Comparison of ENCODE assay signal across 15 cellular contexts in genomic region chr18:3067213-3068118, GRCh38. TPM values are rescaled to one million over a fixed set of nuclear protein-coding genes. Genes with fewer than 3 reads are reported as not detected.
DNase-seq lines count a peak whose midpoint lies in the region; ATAC-seq and TF ChIP-seq lines count a peak whose summit lies in the region.
"Had no signal": no experiment of that assay in that cellular context is flagged by ENCODE, and none has a peak within 500 bp of the region (broad histone marks: within the 10 kb centered on the region; RNA-seq: fewer than 3 reads in every experiment).

No MANE protein-coding gene starts in this region.

- H3K9me3 ChIP-seq in SJCRH30 (replicated peaks) (no peaks in the 10 kb centered on the region), neutrophil (no peaks in the 10 kb centered on the region), Peyer's patch (no peaks in the 10 kb centered on the region)
- H3K9me3 ChIP-seq: esophagus squamous epithelium, ovary, tibial nerve had no signal

- TF ChIP-seq CTCF in neutrophil (IDR thresholded peaks at IDR 0.05) (no peak), Peyer's patch (IDR thresholded peaks at IDR 0.05) (no peak)

- H3K27me3 ChIP-seq in SJCRH30, result no peaks in the 10 kb centered on the region
- no peaks in the 10 kb centered on the region for H3K27me3 ChIP-seq in neutrophil
- no peaks in the 10 kb centered on the region for H3K27me3 ChIP-seq in Peyer's patch
- H3K27me3 ChIP-seq: ovary, tibial nerve had no signal

- peaks cover 3% of the 10 kb centered on the region for H3K36me3 Mint-ChIP-seq in effector memory CD8-positive, alpha-beta T cell (ENCODE audit: insufficient read depth)
- H3K36me3 Mint-ChIP-seq: WTC11 had no signal

- H3K4me1 Mint-ChIP-seq in effector memory CD8-positive, alpha-beta T cell (ENCODE audit: low read depth in 2 of 2), result peaks cover 16 to 41% of the 10 kb centered on the region in 2 donors

- H3K27ac ChIP-seq in SJCRH30, result no peak overlapping the region
- H3K27ac ChIP-seq in neutrophil, result peak overlapping the region; percentile 48
- no peak overlapping the region for H3K27ac ChIP-seq in Peyer's patch
- H3K27ac ChIP-seq: esophagus squamous epithelium, ovary, tibial nerve had no signal

- H3K27me3 Mint-ChIP-seq in effector memory CD8-positive, alpha-beta T cell, result no peaks in the 10 kb centered on the region

- TF ChIP-seq POLR2A in Peyer's patch (IDR thresholded peaks at IDR 0.05), result no peak

- no peaks in the 10 kb centered on the region for H3K36me3 ChIP-seq in SJCRH30
- H3K36me3 ChIP-seq in neutrophil, result no peaks in the 10 kb centered on the region
- H3K36me3 ChIP-seq in Peyer's patch, result no peaks in the 10 kb centered on the region
- H3K36me3 ChIP-seq: esophagus squamous epithelium, ovary had no signal

- peak overlapping the region; percentile 3 to 54 for H3K4me3 Mint-ChIP-seq in effector memory CD8-positive, alpha-beta T cell
- H3K4me3 Mint-ChIP-seq: WTC11 had no signal

- H3K27ac Mint-ChIP-seq in effector memory CD8-positive, alpha-beta T cell, result peak overlapping the region in 1 of 2 donors; percentile 91
- H3K27ac Mint-ChIP-seq: WTC11 had no signal

- DNase-seq in activated CD8-positive, alpha-beta memory T cell treated with anti-CD3 and anti-CD28 coated beads for 24 hours, result peak; percentile 59
- no peak for DNase-seq in activated CD8-positive, alpha-beta memory T cell treated with anti-CD3 and anti-CD28 coated beads, Interleukin-2, amount 50 U/mL, for 4 hours
- DNase-seq in SJCRH30 (peak; percentile 9 to 42), Peyer's patch (no peak)
- DNase-seq in effector memory CD8-positive, alpha-beta T cell, result no peak
- DNase-seq: ACHN, esophagus squamous epithelium, NCI-H187 treated with DMSO at 0.1 percent for 48 hours, ovary had no signal

- no peak for ATAC-seq in effector memory CD8-positive, alpha-beta T cell (replicated peaks)
- ATAC-seq in GM18868 (IDR thresholded peaks at IDR 0.05; ENCODE audit: unreplicated experiment) (no peak), HG02571 (IDR thresholded peaks at IDR 0.05; ENCODE audit: unreplicated experiment) (no peak)
- ATAC-seq: SK-N-SH treated with all-trans-retinoic acid at 6 μM for 48 hours, WTC11 had no signal

- H3K4me3 ChIP-seq in SJCRH30 (no peak overlapping the region), neutrophil (ENCODE audit: low read depth in 1 of 2, low read length in 1 of 2) (no peak overlapping the region), Peyer's patch (no peak overlapping the region)
- H3K4me3 ChIP-seq: esophagus squamous epithelium, ovary, tibial nerve had no signal

- H3K4me1 ChIP-seq in SJCRH30, result no peaks in the 10 kb centered on the region; the same call in 1 of the 2 replicates
- peaks cover 25 to 33% of the 10 kb centered on the region in 2 experiments for H3K4me1 ChIP-seq in neutrophil (ENCODE audit: control insufficient read depth in 1 of 2, insufficient read depth in 1 of 2, low read depth in 1 of 2, low read length in 1 of 2)
- H3K4me1 ChIP-seq in Peyer's patch, result peaks cover 0 to 3% (median 1%) of the 10 kb centered on the region in 4 donors

- no peaks in the 10 kb centered on the region for H3K9me3 Mint-ChIP-seq in effector memory CD8-positive, alpha-beta T cell
- H3K9me3 Mint-ChIP-seq: WTC11 had no signal

RNA-seq across cellular contexts. Expression of gene LPIN2, which starts 54.5 kb away (rescaled TPM):
- 15.3 and 16.7 TPM in 2 replicates for total RNA-seq in SJCRH30 (2014; rRNA removed; shearing (Covaris generic))
- 100 to 1,000 TPM in 3 of 4 donors, 10 to 100 TPM in 1; 29.7 to 178 (median 133) TPM for total RNA-seq in Peyer's patch

Comparison
In these comparisons a context has a peak if more than half of its experiments do, and no peak if none do; other contexts are left out.
1. DNase-seq: peak in activated CD8-positive, alpha-beta memory T cell treated with anti-CD3 and anti-CD28 coated beads for 24 hours (single experiment) and SJCRH30 (2 of 2); none in activated CD8-positive, alpha-beta memory T cell treated with anti-CD3 and anti-CD28 coated beads, Interleukin-2, amount 50 U/mL, for 4 hours (single experiment), effector memory CD8-positive, alpha-beta T cell (0 of 3) and Peyer's patch (0 of 3).